Comparison of ENCODE assay signal across 18 cellular contexts in genomic region chr10:43055217-43055616, GRCh38. TPM values are rescaled to one million over a fixed set of nuclear protein-coding genes. Genes with fewer than 3 reads are reported as not detected.
"Had no signal": no experiment of that assay in that cellular context is flagged by ENCODE, and none has a peak within 500 bp of the region (broad histone marks: within the 10 kb centered on the region; RNA-seq: fewer than 3 reads in every experiment).

No MANE protein-coding gene starts in this region.

- H3K36me3 ChIP-seq: esophagus squamous epithelium, sigmoid colon, tibial nerve, upper lobe of right lung, vagina had no signal

- H3K4me1 ChIP-seq: esophagus squamous epithelium, sigmoid colon, testis, tibial nerve, upper lobe of right lung, vagina had no signal

- H3K27ac Mint-ChIP-seq: immature natural killer cell; naive thymus-derived CD4-positive, alpha-beta T cell; stimulated activated naive B cell treated with anti-CD40 and anti-IgM and Interleukin-4, amounts not matched to agents 10 μg/mL and 1 μg/mL and 100 μg/mL, for 72 hours; stimulated activated naive CD8-positive, alpha-beta T cell treated with anti-CD3 and anti-CD28 coated beads, Interleukin-15, amount 100 ng/mL, for 72 hours had no signal

- ATAC-seq: naive thymus-derived CD4-positive, alpha-beta T cell; stimulated activated naive CD8-positive, alpha-beta T cell treated with anti-CD3 and anti-CD28 coated beads, Interleukin-15, amount 100 ng/mL, for 72 hours; upper lobe of right lung had no signal

- H3K27me3 ChIP-seq: sigmoid colon, testis, tibial nerve, vagina had no signal

- H3K9me3 Mint-ChIP-seq: immature natural killer cell; neural crest cell; stimulated activated naive CD8-positive, alpha-beta T cell treated with anti-CD3 and anti-CD28 coated beads, Interleukin-15, amount 100 ng/mL, for 72 hours had no signal

- H3K4me3 Mint-ChIP-seq: immature natural killer cell; naive thymus-derived CD4-positive, alpha-beta T cell; neural crest cell; stimulated activated naive B cell treated with anti-CD40 and anti-IgM and Interleukin-4, amounts not matched to agents 10 μg/mL and 1 μg/mL and 100 μg/mL, for 72 hours; stimulated activated naive CD8-positive, alpha-beta T cell treated with anti-CD3 and anti-CD28 coated beads, Interleukin-15, amount 100 ng/mL, for 72 hours had no signal

- H3K36me3 Mint-ChIP-seq: immature natural killer cell; naive thymus-derived CD4-positive, alpha-beta T cell; stimulated activated naive B cell treated with anti-CD40 and anti-IgM and Interleukin-4, amounts not matched to agents 10 μg/mL and 1 μg/mL and 100 μg/mL, for 72 hours had no signal

- H3K27ac ChIP-seq: esophagus squamous epithelium, sigmoid colon, skin epidermis, testis, tibial nerve, upper lobe of right lung, vagina had no signal

- H3K4me3 ChIP-seq: esophagus squamous epithelium, sigmoid colon, skin epidermis, testis, tibial nerve, upper lobe of right lung, vagina had no signal

- DNase-seq: dermis blood vessel endothelial cell; esophagus squamous epithelium; foreskin fibroblast; immature natural killer cell; left cardiac atrium; mammary epithelial cell; stimulated activated CD4-positive, alpha-beta T cell treated with anti-CD3 and anti-CD28 coated beads, Interleukin-2, amount 100 ng/mL, for 24 hours; stimulated activated CD4-positive, alpha-beta T cell treated with anti-CD3 and anti-CD28 coated beads, Interleukin-4, amount 100 ng/mL, for 4 hours; stimulated activated naive B cell treated with anti-CD40 and anti-IgM and Interleukin-4, amounts not matched to agents 10 μg/mL and 1 μg/mL and 100 μg/mL, for 72 hours; stimulated activated naive CD8-positive, alpha-beta T cell treated with anti-CD3 and anti-CD28 coated beads, Interleukin-15, amount 100 ng/mL, for 72 hours; testis had no signal

- H3K4me1 Mint-ChIP-seq: immature natural killer cell; naive thymus-derived CD4-positive, alpha-beta T cell; neural crest cell; stimulated activated naive CD8-positive, alpha-beta T cell treated with anti-CD3 and anti-CD28 coated beads, Interleukin-15, amount 100 ng/mL, for 72 hours had no signal

- H3K9me3 ChIP-seq: esophagus squamous epithelium, sigmoid colon, testis, tibial nerve, upper lobe of right lung, vagina had no signal

RNA-seq across cellular contexts. Expression of gene RET, which starts 21.7 kb away (rescaled TPM):
- polyA plus RNA-seq: naive thymus-derived CD4-positive, alpha-beta T cell had no signal
